Comparison of ENCODE assay signal across 2 cellular contexts in genomic region chr3:51706021-51706485, GRCh38.
TF ChIP-seq lines count a peak whose summit lies in the region.

No MANE protein-coding gene starts in this region.

TF ChIP-seq in SK-N-SH, 30 proteins besides CTCF, POLR2A, EP300 and RAD21 (continued from another document):
- TF ChIP-seq REST (IDR thresholded peaks at IDR 0.05; ENCODE audit: low read depth, low read length), result no peak
- TF ChIP-seq FOXM1 (IDR thresholded peaks at IDR 0.05; ENCODE audit: low read depth), result no peak
- TF ChIP-seq, protein P1, sequence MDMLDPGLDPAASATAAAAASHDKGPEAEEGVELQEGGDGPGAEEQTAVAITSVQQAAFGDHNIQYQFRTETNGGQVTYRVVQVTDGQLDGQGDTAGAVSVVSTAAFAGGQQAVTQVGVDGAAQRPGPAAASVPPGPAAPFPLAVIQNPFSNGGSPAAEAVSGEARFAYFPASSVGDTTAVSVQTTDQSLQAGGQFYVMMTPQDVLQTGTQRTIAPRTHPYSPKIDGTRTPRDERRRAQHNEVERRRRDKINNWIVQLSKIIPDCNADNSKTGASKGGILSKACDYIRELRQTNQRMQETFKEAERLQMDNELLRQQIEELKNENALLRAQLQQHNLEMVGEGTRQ (IDR thresholded peaks at IDR 0.05; ENCODE audit: borderline replicate concordance, low read depth, low read length), result no peak
- no peak for TF ChIP-seq ELF1 (IDR thresholded peaks at IDR 0.05)

TF ChIP-seq in SK-N-SH treated with all-trans-retinoic acid at 6 μM for 48 hours, 23 proteins besides CTCF, POLR2A, EP300 and RAD21 (continued from another document):
- TF ChIP-seq, protein P2, sequence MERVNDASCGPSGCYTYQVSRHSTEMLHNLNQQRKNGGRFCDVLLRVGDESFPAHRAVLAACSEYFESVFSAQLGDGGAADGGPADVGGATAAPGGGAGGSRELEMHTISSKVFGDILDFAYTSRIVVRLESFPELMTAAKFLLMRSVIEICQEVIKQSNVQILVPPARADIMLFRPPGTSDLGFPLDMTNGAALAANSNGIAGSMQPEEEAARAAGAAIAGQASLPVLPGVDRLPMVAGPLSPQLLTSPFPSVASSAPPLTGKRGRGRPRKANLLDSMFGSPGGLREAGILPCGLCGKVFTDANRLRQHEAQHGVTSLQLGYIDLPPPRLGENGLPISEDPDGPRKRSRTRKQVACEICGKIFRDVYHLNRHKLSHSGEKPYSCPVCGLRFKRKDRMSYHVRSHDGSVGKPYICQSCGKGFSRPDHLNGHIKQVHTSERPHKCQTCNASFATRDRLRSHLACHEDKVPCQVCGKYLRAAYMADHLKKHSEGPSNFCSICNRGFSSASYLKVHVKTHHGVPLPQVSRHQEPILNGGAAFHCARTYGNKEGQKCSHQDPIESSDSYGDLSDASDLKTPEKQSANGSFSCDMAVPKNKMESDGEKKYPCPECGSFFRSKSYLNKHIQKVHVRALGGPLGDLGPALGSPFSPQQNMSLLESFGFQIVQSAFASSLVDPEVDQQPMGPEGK (CRISPR knock-in tag; IDR thresholded peaks at IDR 0.05; ENCODE audit: borderline replicate concordance), result no peak
- TF ChIP-seq ZFP30 (CRISPR knock-in tag; IDR thresholded peaks at IDR 0.05) (no peak), ZNF70 (CRISPR knock-in tag; IDR thresholded peaks at IDR 0.05) (no peak), ZC3H10 (CRISPR knock-in tag; IDR thresholded peaks at IDR 0.05) (no peak), ZFP3 (CRISPR knock-in tag; IDR thresholded peaks at IDR 0.05) (no peak), RARB (CRISPR knock-in tag; IDR thresholded peaks at IDR 0.05) (no peak), GLIS3 (CRISPR knock-in tag; IDR thresholded peaks at IDR 0.05) (no peak), CSDC2 (CRISPR knock-in tag; IDR thresholded peaks at IDR 0.05) (no peak), ISL1 (CRISPR knock-in tag; IDR thresholded peaks at IDR 0.05) (no peak), TSHZ2 (CRISPR knock-in tag; IDR thresholded peaks at IDR 0.05) (no peak), PPARA (CRISPR knock-in tag; IDR thresholded peaks at IDR 0.05; ENCODE audit: borderline replicate concordance) (no peak)
